ENCODE assay signal across 1 cellular context in genomic region chr20:63100401-63100925, GRCh38.
TF ChIP-seq lines count a peak whose summit lies in the region.

No MANE protein-coding gene starts in this region.

TF ChIP-seq in SK-N-SH treated with all-trans-retinoic acid at 6 μM for 48 hours, 23 proteins besides CTCF, POLR2A, EP300 and RAD21 (continued from another document):
- TF ChIP-seq, protein P1, sequence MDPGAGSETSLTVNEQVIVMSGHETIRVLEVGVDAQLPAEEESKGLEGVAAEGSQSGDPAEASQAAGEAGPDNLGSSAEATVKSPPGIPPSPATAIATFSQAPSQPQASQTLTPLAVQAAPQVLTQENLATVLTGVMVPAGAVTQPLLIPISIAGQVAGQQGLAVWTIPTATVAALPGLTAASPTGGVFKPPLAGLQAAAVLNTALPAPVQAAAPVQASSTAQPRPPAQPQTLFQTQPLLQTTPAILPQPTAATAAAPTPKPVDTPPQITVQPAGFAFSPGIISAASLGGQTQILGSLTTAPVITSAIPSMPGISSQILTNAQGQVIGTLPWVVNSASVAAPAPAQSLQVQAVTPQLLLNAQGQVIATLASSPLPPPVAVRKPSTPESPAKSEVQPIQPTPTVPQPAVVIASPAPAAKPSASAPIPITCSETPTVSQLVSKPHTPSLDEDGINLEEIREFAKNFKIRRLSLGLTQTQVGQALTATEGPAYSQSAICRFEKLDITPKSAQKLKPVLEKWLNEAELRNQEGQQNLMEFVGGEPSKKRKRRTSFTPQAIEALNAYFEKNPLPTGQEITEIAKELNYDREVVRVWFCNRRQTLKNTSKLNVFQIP (CRISPR knock-in tag; IDR thresholded peaks at IDR 0.05; ENCODE audit: borderline replicate concordance, low read depth): no peak
- no peak for TF ChIP-seq ARNTL (CRISPR knock-in tag; IDR thresholded peaks at IDR 0.05; ENCODE audit: borderline replicate concordance, low read depth)
- TF ChIP-seq, protein P2, sequence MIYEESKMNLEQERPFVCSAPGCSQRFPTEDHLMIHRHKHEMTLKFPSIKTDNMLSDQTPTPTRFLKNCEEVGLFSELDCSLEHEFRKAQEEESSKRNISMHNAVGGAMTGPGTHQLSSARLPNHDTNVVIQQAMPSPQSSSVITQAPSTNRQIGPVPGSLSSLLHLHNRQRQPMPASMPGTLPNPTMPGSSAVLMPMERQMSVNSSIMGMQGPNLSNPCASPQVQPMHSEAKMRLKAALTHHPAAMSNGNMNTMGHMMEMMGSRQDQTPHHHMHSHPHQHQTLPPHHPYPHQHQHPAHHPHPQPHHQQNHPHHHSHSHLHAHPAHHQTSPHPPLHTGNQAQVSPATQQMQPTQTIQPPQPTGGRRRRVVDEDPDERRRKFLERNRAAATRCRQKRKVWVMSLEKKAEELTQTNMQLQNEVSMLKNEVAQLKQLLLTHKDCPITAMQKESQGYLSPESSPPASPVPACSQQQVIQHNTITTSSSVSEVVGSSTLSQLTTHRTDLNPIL (CRISPR knock-in tag; IDR thresholded peaks at IDR 0.05; ENCODE audit: low read depth): no peak
- TF ChIP-seq TOX (CRISPR knock-in tag; IDR thresholded peaks at IDR 0.05; ENCODE audit: borderline replicate concordance): no peak
- TF ChIP-seq ESRRG (CRISPR knock-in tag; IDR thresholded peaks at IDR 0.05): no peak
TF ChIP-seq in SK-N-SH treated with all-trans-retinoic acid at 6 μM for 48 hours: peak in this region for 0.
